In genomic region chr17:44200478-44201155, GRCh38 we compare ENCODE assay signal across 8 cellular contexts. TPM values are rescaled to one million over a fixed set of nuclear protein-coding genes. Genes with fewer than 3 reads are reported as not detected.
DNase-seq lines count a peak whose midpoint lies in the region; ATAC-seq and TF ChIP-seq lines count a peak whose summit lies in the region.

No MANE protein-coding gene starts in this region.

- peak overlapping the region; percentile 94 for H3K9ac ChIP-seq in HCT116 (ENCODE audit: low read length)

- H3K36me3 Mint-ChIP-seq in CD4-positive, alpha-beta T cell (ENCODE audit: low read depth), result peaks cover 42% of the 10 kb centered on the region

- H3K4me2 ChIP-seq in HCT116 (ENCODE audit: low read length), result peak overlapping the region; percentile 95

- intact Hi-C loops in CD4-positive, alpha-beta T cell (cut with DNase I, micrococcal nuclease), result loop anchor here in 1 of 2 experiments (1.0 to 5.0 kb wide), 3 partner anchors 16 to 133 kb away; partner anchors contain the start of genes HROB and LSM12
- intact Hi-C loops in HCT116 (cut with micrococcal nuclease) (no loop called here), Right ventricle myocardium superior (cut with DNase I) (no loop called here)

- TF ChIP-seq CTCF in CD4-positive, alpha-beta T cell (IDR thresholded peaks at IDR 0.05), result no peak
- TF ChIP-seq CTCF in HCT116 (IDR thresholded peaks at IDR 0.05 in 2 of 3, conservative IDR thresholded peaks at IDR 0.05 in 1 of 3; ENCODE audit: borderline replicate concordance in 1 of 3, insufficient read depth in 1 of 3, low read depth in 2 of 3, low read length in 2 of 3) (no peak), VCaP (conservative IDR thresholded peaks at IDR 0.05) (no peak)

- RAD21 ChIA-PET in HCT116 (lab: Charles Lee; ENCODE audit: low non-redundant PET in 1 of 2, low total read pairs in 2 of 2, uncharacterized antibody in 2 of 2, unreplicated experiment in 2 of 2), result interaction anchor here in 1 of 2 experiments (0.7 kb wide), 1 partner anchor 77 kb away, joined by 4 read pairs; the partner anchor contains the start of gene HDAC5

- H3K27me3 ChIP-seq in CD4-positive, alpha-beta T cell (ENCODE audit: control insufficient read depth, insufficient read depth, low read length), result no peaks in the 10 kb centered on the region
- no peaks in the 10 kb centered on the region for H3K27me3 ChIP-seq in HCT116 (ENCODE audit: insufficient read depth, low read length)

- POLR2A ChIA-PET in CD4-positive, alpha-beta T cell (lab: Charles Lee), result interaction anchor here (0.5 to 8.5 kb wide), 9 partner anchors 9 to 126 kb away, joined by 3 to 181 read pairs (median 7); partner anchors contain the start of genes HDAC5, SLC25A39, TMUB2 and UBTF
- POLR2A ChIA-PET in HCT116 (lab: Charles Lee), result interaction anchor here (0.6 to 1.0 kb wide), 3 partner anchors 14 to 83 kb away, joined by 3 to 4 read pairs (median 4); partner anchors contain the start of gene TMUB2

- no peak overlapping the region for H2AFZ ChIP-seq in HCT116 (ENCODE audit: low read depth, low read length, poor library complexity, severe bottlenecking)

- H3K27ac Mint-ChIP-seq in CD4-positive, alpha-beta T cell, result peak overlapping the region; percentile 73

- CTCF ChIA-PET in CD4-positive, alpha-beta T cell (lab: Charles Lee), result interaction anchor here (0.9 to 4.0 kb wide), 4 partner anchors 10 to 18 kb away, joined by 3 to 20 read pairs (median 7); partner anchors contain the start of gene TMUB2
- CTCF ChIA-PET in HCT116 (lab: Charles Lee), result interaction anchor here (0.6 to 2.0 kb wide), 2 partner anchors 100 to 131 kb away, joined by 6 read pairs; no protein-coding TSS in a partner anchor

- BruUV-seq in HCT116 (replicated peaks; lab: Mats Ljungman, UMichigan), result TSS peak; percentile 75

- DNase-seq in CD4-positive, alpha-beta T cell, result no peak
- DNase-seq in HCT116 (ENCODE audit: low read depth, low spot score) (no peak), Right ventricle myocardium superior (no peak), skeletal muscle cell (ENCODE audit: low read depth) (no peak), iPS-NIHi7 (ENCODE audit: extremely low spot score) (no peak)
- no peak for DNase-seq in stimulated activated naive CD4-positive, alpha-beta T cell treated with Interleukin-2 at 50 U/mL for 16 hours (lab: John Stamatoyannopoulos, UW)

- H3K9me2 ChIP-seq in HCT116 (ENCODE audit: insufficient read depth), result no peaks in the 10 kb centered on the region

- peaks cover 11% of the 10 kb centered on the region in 2 experiments; a peak in 2 of 4 replicates for H3K36me3 ChIP-seq in HCT116 (ENCODE audit: control insufficient read depth in 1 of 2, insufficient read depth in 2 of 2, low read length in 2 of 2)

- no peaks in the 10 kb centered on the region for H3K9me3 Mint-ChIP-seq in CD4-positive, alpha-beta T cell

- ATAC-seq in CD4-positive, alpha-beta T cell (ENCODE audit: poor library complexity), result no peak
- peak; percentile 10 for ATAC-seq in HCT116
- peak; percentile 1 for ATAC-seq in Right ventricle myocardium superior (ENCODE audit: poor library complexity)
- ATAC-seq in GM21737 (IDR thresholded peaks at IDR 0.05; ENCODE audit: unreplicated experiment), result no peak

- H3K27me3 Mint-ChIP-seq in CD4-positive, alpha-beta T cell, result no peaks in the 10 kb centered on the region

- H3K4me1 Mint-ChIP-seq in CD4-positive, alpha-beta T cell (ENCODE audit: low read depth), result peaks cover 46% of the 10 kb centered on the region

- no peaks in the 10 kb centered on the region for H3K9me3 ChIP-seq in CD4-positive, alpha-beta T cell (ENCODE audit: control insufficient read depth, low read length)
- no peaks in the 10 kb centered on the region for H3K9me3 ChIP-seq in HCT116 (ENCODE audit: control insufficient read depth in 1 of 2, insufficient read depth in 1 of 2, low read depth in 1 of 2, low read length in 2 of 2)

- no peak for TF ChIP-seq RAD21 in HCT116 (IDR thresholded peaks at IDR 0.05; ENCODE audit: low read depth)

- peaks cover 43 to 51% of the 10 kb centered on the region in 2 experiments for H3K4me1 ChIP-seq in HCT116 (ENCODE audit: control insufficient read depth in 1 of 2, insufficient read depth in 2 of 2, low read length in 2 of 2)

- peak overlapping the region; percentile 79 for H3K27ac ChIP-seq in CD4-positive, alpha-beta T cell (ENCODE audit: low read depth, low read length)
- peak overlapping the region; percentile 94 for H3K27ac ChIP-seq in HCT116 (ENCODE audit: low read depth, low read length)
- peak overlapping the region; percentile 97 for H3K27ac ChIP-seq in VCaP

- peak overlapping the region; percentile 81 to 83 for H3K4me3 ChIP-seq in HCT116 (replicated peaks in 1 of 2; ENCODE audit: low read depth in 1 of 2, low read length in 2 of 2)
- H3K4me3 ChIP-seq in skeletal muscle cell (ENCODE audit: low read depth, low read length), result peak overlapping the region; percentile 68

- no peak for TF ChIP-seq POLR2A in HCT116 (IDR thresholded peaks at IDR 0.05; ENCODE audit: borderline replicate concordance, extremely low read depth, insufficient read depth, insufficient read length)

- peaks cover 25% of the 10 kb centered on the region for H3K79me2 ChIP-seq in HCT116 (ENCODE audit: insufficient read depth, low read length)

- H4K20me1 ChIP-seq in HCT116 (ENCODE audit: insufficient read depth), result no peaks in the 10 kb centered on the region

- H3K4me3 Mint-ChIP-seq in CD4-positive, alpha-beta T cell, result peak overlapping the region; percentile 93

TF ChIP-seq in HCT116, 20 proteins besides CTCF, POLR2A, EP300 and RAD21:
- TF ChIP-seq EGR1 (IDR thresholded peaks at IDR 0.05; ENCODE audit: low read depth) (no peak), REST (IDR thresholded peaks at IDR 0.05; ENCODE audit: low read depth) (no peak), ZBTB33 (IDR thresholded peaks at IDR 0.05; ENCODE audit: extremely low read depth, insufficient replicate concordance, low read length) (no peak), ZFX (IDR thresholded peaks at IDR 0.05) (peak; percentile 37; the same call in 1 of the 2 replicates), JUND (IDR thresholded peaks at IDR 0.05) (no peak), SRF (IDR thresholded peaks at IDR 0.05; ENCODE audit: low read depth) (no peak)
TF ChIP-seq in HCT116: peak in this region for 1.

RNA-seq across cellular contexts. Expression of gene ATXN7L3, which starts 0.9 kb away (rescaled TPM):
- total RNA-seq in CD4-positive, alpha-beta T cell, result 10 to 100 TPM; 85.2 to 99.2 TPM
- total RNA-seq in HCT116 (2021; ENCODE audit: unreplicated experiment) (86.7 TPM), Right ventricle myocardium superior (35.7 TPM)
- 47.9 and 51.0 TPM in 2 replicates for polyA plus RNA-seq in HCT116 (2012)

RNA-seq across cellular contexts. Expression of gene TMUB2, which starts 13.8 kb away (rescaled TPM):
- 10 to 100 TPM; 33.3 to 34.8 TPM for total RNA-seq in CD4-positive, alpha-beta T cell
- 25.1 TPM for total RNA-seq in HCT116 (2021; ENCODE audit: unreplicated experiment)
- 23.8 and 26.2 TPM in 2 replicates for polyA plus RNA-seq in HCT116 (2012)
- 19.6 TPM for total RNA-seq in Right ventricle myocardium superior

RNA-seq across cellular contexts. Expression of gene UBTF, which starts 18.9 kb away (rescaled TPM):
- 100 to 1,000 TPM; 148 to 158 TPM for total RNA-seq in CD4-positive, alpha-beta T cell
- total RNA-seq in HCT116 (2021; ENCODE audit: unreplicated experiment) (84.3 TPM), Right ventricle myocardium superior (52.7 TPM)
- 43.2 and 52.2 TPM in 2 replicates for polyA plus RNA-seq in HCT116 (2012)

RNA-seq across cellular contexts. Expression of gene ASB16, which starts 30.1 kb away (rescaled TPM):
- under 1 TPM in 1 of 2 experiments, not detected in 1; 0.11 TPM for total RNA-seq in CD4-positive, alpha-beta T cell
- total RNA-seq in HCT116 (2021; ENCODE audit: unreplicated experiment) (0.37 TPM), Right ventricle myocardium superior (14.8 TPM)
- 0.50 and 0.72 TPM in 2 replicates for polyA plus RNA-seq in HCT116 (2012)

RNA-seq across cellular contexts. Expression of gene HROB, which starts 58.9 kb away (rescaled TPM):
- total RNA-seq in CD4-positive, alpha-beta T cell, result 1 to 10 TPM; 1.6 TPM
- 14.3 TPM for total RNA-seq in HCT116 (2021; ENCODE audit: unreplicated experiment)
- 8.5 and 11.7 TPM in 2 replicates for polyA plus RNA-seq in HCT116 (2012)
- 0.59 TPM for total RNA-seq in Right ventricle myocardium superior

Comparison
In these comparisons a context has a peak if more than half of its experiments do, and no peak if none do; other contexts are left out.
1. ATAC-seq: peak in HCT116 (single experiment) and Right ventricle myocardium superior (single experiment); none in CD4-positive, alpha-beta T cell (single experiment) and GM21737 (single experiment).
2. Peak in every context shown above with its lines, with median percentiles within 50 percentile points of each other: H3K27ac ChIP-seq.